In the genomic region with DNA sequence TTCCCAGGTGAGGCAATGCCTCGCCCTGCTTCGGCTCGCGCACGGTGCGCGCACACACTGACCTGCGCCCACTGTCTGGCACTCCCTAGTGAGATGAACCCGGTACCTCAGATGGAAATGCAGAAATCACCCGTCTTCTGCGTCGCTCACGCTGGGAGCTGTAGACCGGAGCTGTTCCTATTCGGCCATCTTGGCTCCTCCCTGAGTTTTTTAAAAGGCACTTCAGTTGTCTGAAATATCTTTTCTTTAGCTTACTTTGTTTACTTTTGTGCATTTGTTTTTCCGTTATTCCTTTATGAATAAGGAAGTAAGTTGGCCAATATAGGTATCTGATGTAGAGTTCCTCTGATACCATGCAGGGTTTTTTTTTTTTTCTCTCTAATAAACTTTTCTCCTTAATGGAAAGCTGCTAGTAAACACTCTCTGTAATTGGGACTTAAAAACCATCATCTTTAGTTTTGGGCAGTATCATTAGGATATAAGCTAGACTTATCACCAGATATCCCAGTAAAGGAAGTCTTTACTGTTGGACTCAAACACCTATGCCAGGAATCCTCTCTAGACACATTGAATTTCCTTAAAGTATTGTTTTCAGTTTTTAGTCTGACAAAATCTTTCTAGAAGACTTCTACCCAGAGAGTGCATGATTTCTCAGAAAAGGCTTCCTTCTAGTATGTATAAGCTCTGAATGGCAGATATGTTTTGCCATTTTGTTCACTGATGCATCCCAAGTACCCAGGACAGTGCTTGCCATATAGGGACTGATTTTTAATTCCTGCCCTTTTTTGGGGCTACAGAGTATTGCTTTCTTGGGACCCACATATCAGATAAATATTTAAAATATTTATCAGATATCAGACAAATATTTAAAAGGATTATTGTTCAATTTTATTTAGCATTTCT, we compare ENCODE assay signal across 10 cellular contexts. TPM values are rescaled to one million over a fixed set of nuclear protein-coding genes. Genes with fewer than 3 reads are reported as not detected.
DNase-seq lines count a peak whose midpoint lies in the region; ATAC-seq and TF ChIP-seq lines count a peak whose summit lies in the region.
"Had no signal": no experiment of that assay in that cellular context is flagged by ENCODE, and none has a peak within 500 bp of the region (broad histone marks: within the 10 kb centered on the region; RNA-seq: fewer than 3 reads in every experiment).

No MANE protein-coding gene starts in this region.

- peak overlapping the region; percentile 90 for H3K27ac ChIP-seq in hepatocyte
- peak overlapping the region; percentile 55 for H3K27ac ChIP-seq in smooth muscle cell (ENCODE audit: low read depth)
- no peak overlapping the region for H3K27ac ChIP-seq in SJCRH30

- peak overlapping the region; percentile 83 for H2AFZ ChIP-seq in hepatocyte
- no peak overlapping the region for H2AFZ ChIP-seq in smooth muscle cell (ENCODE audit: low read depth)

- H4K20me1 ChIP-seq in hepatocyte (ENCODE audit: insufficient read depth, poor library complexity, severe bottlenecking) = no peaks in the 10 kb centered on the region
- peaks cover 7% of the 10 kb centered on the region for H4K20me1 ChIP-seq in smooth muscle cell (ENCODE audit: low read depth)

- peaks cover 11 to 21% (median 15%) of the 10 kb centered on the region in 3 donors for H3K4me1 Mint-ChIP-seq in T-cell

- peak overlapping the region; percentile 80 for H3K4me2 ChIP-seq in hepatocyte
- H3K4me2 ChIP-seq in smooth muscle cell = peak overlapping the region; percentile 69

- H3K36me3 Mint-ChIP-seq in T-cell = peaks cover 5% of the 10 kb centered on the region

- no peaks in the 10 kb centered on the region for H3K27me3 Mint-ChIP-seq in T-cell

- peaks cover 7% of the 10 kb centered on the region for H3K4me1 ChIP-seq in hepatocyte (ENCODE audit: insufficient read depth)
- peaks cover 8% of the 10 kb centered on the region for H3K4me1 ChIP-seq in smooth muscle cell (ENCODE audit: low read depth)
- no peaks in the 10 kb centered on the region for H3K4me1 ChIP-seq in SJCRH30

- DNase-seq in NCI-H1105 treated with DMSO at 0.1 percent for 48 hours (lab: John Stamatoyannopoulos, UW) (peak; percentile 36), NCI-H1105 (lab: John Stamatoyannopoulos, UW) (no peak), T-cell (peak in 3 of 34 experiments; percentile 0 to 11 (median 0)), hepatocyte (ENCODE audit: low spot score) (peak; percentile 6), smooth muscle cell (lab: John Stamatoyannopoulos, UW; ENCODE audit: unreplicated experiment) (no peak), SJCRH30 (no peak), MV-4-11 (lab: John Stamatoyannopoulos, UW) (no peak)
- DNase-seq: 8988T, HCEC 1CT had no signal

- H3K9me3 ChIP-seq in hepatocyte (ENCODE audit: low read depth) (no peaks in the 10 kb centered on the region), smooth muscle cell (replicated peaks; ENCODE audit: low read depth) (no peaks in the 10 kb centered on the region), SJCRH30 (replicated peaks) (no peaks in the 10 kb centered on the region)

- no peaks in the 10 kb centered on the region for H3K9me3 Mint-ChIP-seq in T-cell

- peaks cover 6% of the 10 kb centered on the region for H3K79me2 ChIP-seq in hepatocyte
- H3K79me2 ChIP-seq in smooth muscle cell (ENCODE audit: low read depth) = peaks cover 5% of the 10 kb centered on the region

- CTCF ChIA-PET in T-cell (lab: Charles Lee) = interaction anchor here in 1 of 2 donors (0.6 to 2.2 kb wide), 3 partner anchors 85 to 199 kb away, joined by 3 to 16 read pairs (median 4); a partner anchor contains a TSS

- H3K36me3 ChIP-seq in hepatocyte (replicated peaks; ENCODE audit: insufficient read depth, low read depth) (no peaks in the 10 kb centered on the region), smooth muscle cell (ENCODE audit: low read depth) (no peaks in the 10 kb centered on the region), SJCRH30 (peaks cover 32% of the 10 kb centered on the region)

- H3K27ac Mint-ChIP-seq in T-cell = peak overlapping the region; percentile 87 to 94

- H3F3A ChIP-seq in smooth muscle cell (ENCODE audit: low read depth) = no peaks in the 10 kb centered on the region

- peak overlapping the region; percentile 82 to 85 (median 83) for H3K4me3 Mint-ChIP-seq in T-cell

- no peaks in the 10 kb centered on the region for H3K9me2 ChIP-seq in hepatocyte (replicated peaks; ENCODE audit: insufficient read depth)

- peak in 3 of 4 experiments; percentile 47 to 66 (median 52) for ATAC-seq in T-cell (replicated peaks in 1 of 4)
- ATAC-seq in GM21526 (IDR thresholded peaks at IDR 0.05; ENCODE audit: low FRiP score, unreplicated experiment) = no peak

- H3K9ac ChIP-seq in smooth muscle cell (ENCODE audit: low read depth) = peak overlapping the region; percentile 4

- H3K27me3 ChIP-seq in hepatocyte (no peaks in the 10 kb centered on the region), smooth muscle cell (ENCODE audit: low read depth) (no peaks in the 10 kb centered on the region), SJCRH30 (no peaks in the 10 kb centered on the region)

- POLR2A ChIA-PET in T-cell (lab: Charles Lee) = interaction anchor here (0.6 to 1.5 kb wide), 4 partner anchors 64 to 791 kb away, joined by 3 to 11 read pairs (median 4); a partner anchor contains a TSS

- 3% methylated on average over 5 of the region's 16 CpGs for WGBS in hepatocyte (ENCODE audit: low lambda C conversion rate, missing lambda C conversion rate)
- 34% methylated on average over 8 of the region's 16 CpGs for WGBS in smooth muscle cell (ENCODE audit: low lambda C conversion rate)

- no peak for TF ChIP-seq CTCF in hepatocyte (IDR thresholded peaks at IDR 0.05; ENCODE audit: poor library complexity)
- no peak for TF ChIP-seq CTCF in smooth muscle cell (IDR thresholded peaks at IDR 0.05; ENCODE audit: borderline replicate concordance, insufficient read depth, poor library complexity, severe bottlenecking)

- peak overlapping the region; percentile 50 for H3K4me3 ChIP-seq in hepatocyte
- peak overlapping the region; percentile 43 for H3K4me3 ChIP-seq in smooth muscle cell
- H3K4me3 ChIP-seq in SJCRH30 = no peak overlapping the region

RNA-seq across cellular contexts. Expression of a gene that starts 35.8 kb away (rescaled TPM):
- 1 to 10 TPM in 3 of 5 donors, under 1 TPM in 2; 0.56 to 3.4 (median 1.9) TPM for total RNA-seq in T-cell
- total RNA-seq in hepatocyte = 0.90 and 2.8 TPM in 2 replicates
- polyA plus RNA-seq in hepatocyte = 0.25 and 0.68 TPM in 2 replicates
- total RNA-seq in smooth muscle cell = 1.6 and 2.1 TPM in 2 replicates
- 0.64 and 2.5 TPM in 2 replicates for polyA plus RNA-seq in smooth muscle cell
- total RNA-seq in SJCRH30 (2014; rRNA removed; shearing (Covaris generic)) = 13.9 and 15.2 TPM in 2 replicates

Comparison
In these comparisons a context has a peak if more than half of its experiments do, and no peak if none do; other contexts are left out.
1. DNase-seq: peak in NCI-H1105 treated with DMSO at 0.1 percent for 48 hours (single experiment) and hepatocyte (single experiment); none in NCI-H1105 (single experiment), smooth muscle cell (single experiment), SJCRH30 (0 of 2) and MV-4-11 (single experiment).